Comparison of ENCODE assay signal across 15 cellular contexts in genomic region chr6:43859213-43859612, GRCh38.
DNase-seq lines count a peak whose midpoint lies in the region; ATAC-seq and TF ChIP-seq lines count a peak whose summit lies in the region.
"Had no signal": no experiment of that assay in that cellular context is flagged by ENCODE, and none has a peak within 500 bp of the region (broad histone marks: within the 10 kb centered on the region; RNA-seq: fewer than 3 reads in every experiment).

No MANE protein-coding gene starts in this region.

- H3K4me2 ChIP-seq in Karpas-422 (ENCODE audit: low read depth, low read length, poor library complexity, severe bottlenecking), result no peak overlapping the region
- H3K4me2 ChIP-seq: A549 had no signal

- POLR2A ChIA-PET in A673 (lab: Charles Lee; ENCODE audit: low non-redundant PET), result no interaction called here

- H4K20me1 ChIP-seq in Karpas-422 (ENCODE audit: insufficient read depth, low read depth, low read length), result no peaks in the 10 kb centered on the region

- H3K4me3 ChIP-seq in A673 (ENCODE audit: low read depth, low read length, poor library complexity, severe bottlenecking), result no peak overlapping the region
- H3K4me3 ChIP-seq in ectodermal cell (ENCODE audit: insufficient read depth, low read depth, low read length), result no peak overlapping the region
- no peak overlapping the region for H3K4me3 ChIP-seq in Karpas-422 (ENCODE audit: low read length)
- H3K4me3 ChIP-seq: A549 had no signal

- H3K36me3 ChIP-seq in A673 (ENCODE audit: insufficient read depth, low read length, poor library complexity, severe bottlenecking) (no peaks in the 10 kb centered on the region), ectodermal cell (ENCODE audit: control insufficient read depth, insufficient read depth, low read length) (no peaks in the 10 kb centered on the region), Karpas-422 (ENCODE audit: insufficient read depth, low read length) (no peaks in the 10 kb centered on the region)

- H3K9ac ChIP-seq in Karpas-422 (ENCODE audit: low read length), result no peak overlapping the region

- TF ChIP-seq CTCF in A673 (conservative IDR thresholded peaks at IDR 0.05; ENCODE audit: low read depth, low read length), result no peak

- WGBS in ectodermal cell, 2 experiments, result 89 to 94% methylated on average over 9 of the region's 9 CpGs

- H3K79me2 ChIP-seq in Karpas-422 (ENCODE audit: low read length), result no peaks in the 10 kb centered on the region

- H3K27me3 ChIP-seq in A673 (replicated peaks; ENCODE audit: insufficient read depth, low read depth, low read length, poor library complexity) (no peaks in the 10 kb centered on the region), ectodermal cell (ENCODE audit: control insufficient read depth, insufficient read depth, low read length, poor library complexity, severe bottlenecking) (peaks cover 6% of the 10 kb centered on the region), Karpas-422 (ENCODE audit: low read length) (no peaks in the 10 kb centered on the region)

- H3K4me1 ChIP-seq in A673 (ENCODE audit: insufficient read depth, low read length, poor library complexity, severe bottlenecking) (peaks cover 25% of the 10 kb centered on the region), ectodermal cell (ENCODE audit: control insufficient read depth, insufficient read depth, low read length) (peaks cover 32% of the 10 kb centered on the region), Karpas-422 (ENCODE audit: low read length) (peaks cover 7% of the 10 kb centered on the region)
- H3K4me1 ChIP-seq: A549 had no signal

- DNase-seq in A673 (ENCODE audit: low spot score) (no peak), ELF-1 (ENCODE audit: low read depth, low spot score) (peak; percentile 50), sciatic nerve (ENCODE audit: low spot score) (no peak), occipital lobe (lab: John Stamatoyannopoulos, UW) (no peak), Karpas-422 (no peak)
- no peak for DNase-seq in stimulated activated CD4-positive, alpha-beta T cell treated with anti-CD3 and anti-CD28 coated beads, Interleukin-1b, Interleukin-23, amount 100 ng/mL, for 48 hours
- DNase-seq: CD8-positive, alpha-beta T cell; COR-L47; DMS153; DND-41; GF-D8; HCEC 1CT; HFFc6 had no signal

- CTCF ChIA-PET in A673 (lab: Charles Lee), result no interaction called here

- no peaks in the 10 kb centered on the region for H3K9me2 ChIP-seq in Karpas-422 (replicated peaks; ENCODE audit: insufficient read depth, low read length)

- peak overlapping the region; percentile 45 for H3K27ac ChIP-seq in A673 (ENCODE audit: low read depth, low read length, poor library complexity, severe bottlenecking)
- peak overlapping the region; percentile 55 for H3K27ac ChIP-seq in ectodermal cell (ENCODE audit: insufficient read depth, low read depth, low read length, poor library complexity, severe bottlenecking)
- no peak overlapping the region for H3K27ac ChIP-seq in Karpas-422 (ENCODE audit: low read length)
- H3K27ac ChIP-seq: A549 had no signal

- no peaks in the 10 kb centered on the region for H3K9me3 ChIP-seq in A673 (ENCODE audit: low read depth, low read length, poor library complexity, severe bottlenecking)
- no peaks in the 10 kb centered on the region for H3K9me3 ChIP-seq in ectodermal cell (ENCODE audit: control insufficient read depth, low read length)
- H3K9me3 ChIP-seq in Karpas-422 (ENCODE audit: low read length), result no peaks in the 10 kb centered on the region
- H3K9me3 ChIP-seq: A549 had no signal

- no peak overlapping the region for H2AFZ ChIP-seq in Karpas-422 (ENCODE audit: low read length)

- no TSS peak for BruUV-seq in A673 (replicated peaks; lab: Mats Ljungman, UMichigan)

- intact Hi-C loops in A673 (cut with micrococcal nuclease; ENCODE audit: unreplicated experiment), result no loop called here
- intact Hi-C loops in sciatic nerve (cut with DNase I), result no loop called here

- ATAC-seq in sciatic nerve, result peak; percentile 8
- ATAC-seq: A549; CD8-positive, alpha-beta T cell had no signal
